ENCODE assay signal across 16 cellular contexts in the genomic region with DNA sequence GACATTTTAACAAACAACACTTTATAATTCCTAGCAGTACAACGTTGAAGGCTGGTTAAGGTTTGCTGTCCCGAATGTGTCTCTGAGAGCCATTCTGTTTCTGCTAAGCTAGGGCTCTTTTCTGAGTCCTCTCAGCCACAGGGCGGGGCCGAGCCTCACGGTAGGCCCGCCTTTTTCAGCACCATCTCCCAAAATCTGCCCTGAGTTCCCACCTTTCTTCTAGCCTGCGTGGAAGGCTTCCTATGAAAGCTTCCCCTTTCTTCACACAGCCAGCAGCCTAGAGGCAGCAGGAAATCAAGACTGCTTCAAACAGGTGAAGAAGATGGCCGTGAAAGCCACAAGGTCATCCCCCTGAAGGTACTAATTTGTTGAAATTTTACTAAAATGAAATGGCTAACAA.
DNase-seq lines count a peak whose midpoint lies in the region; ATAC-seq, FAIRE-seq and TF ChIP-seq lines count a peak whose summit lies in the region.
"Had no signal": no experiment of that assay in that cellular context is flagged by ENCODE, and none has a peak within 500 bp of the region (broad histone marks: within the 10 kb centered on the region; RNA-seq: fewer than 3 reads in every experiment).

No MANE protein-coding gene starts in this region.

- H3K4me2 ChIP-seq in astrocyte (ENCODE audit: low read length): peak overlapping the region; percentile 85

- no peaks in the 10 kb centered on the region for H4K20me1 ChIP-seq in astrocyte (ENCODE audit: insufficient read depth, low read length)

- H3K36me3 ChIP-seq in astrocyte (ENCODE audit: insufficient read depth, low read length): no peaks in the 10 kb centered on the region
- no peaks in the 10 kb centered on the region for H3K36me3 ChIP-seq in mesodermal cell (ENCODE audit: control insufficient read depth, insufficient read depth, low read length)
- H3K36me3 ChIP-seq: Peyer's patch, suprapubic skin had no signal

- peaks cover 23% of the 10 kb centered on the region for H3K4me1 ChIP-seq in astrocyte (ENCODE audit: insufficient read depth, low read length)
- peaks cover 19% of the 10 kb centered on the region for H3K4me1 ChIP-seq in mesodermal cell (ENCODE audit: control insufficient read depth, insufficient read depth, low read length, poor library complexity, severe bottlenecking)
- H3K4me1 ChIP-seq: parathyroid adenoma, Peyer's patch, suprapubic skin had no signal

- H3K27me3 Mint-ChIP-seq in astrocyte (ENCODE audit: low read depth, unreplicated experiment): no peaks in the 10 kb centered on the region
- H3K27me3 Mint-ChIP-seq: activated T-helper 17 cell treated with anti-CD3 and anti-CD28 coated beads, Interleukin-2, amount 50 U/mL, for 72 hours had no signal

- ATAC-seq in GM18867 (IDR thresholded peaks at IDR 0.05; ENCODE audit: unreplicated experiment) (no peak), HG02840 (IDR thresholded peaks at IDR 0.05; ENCODE audit: low FRiP score, unreplicated experiment) (no peak)
- ATAC-seq: activated T-helper 17 cell treated with anti-CD3 and anti-CD28 coated beads, Interleukin-2, amount 50 U/mL, for 72 hours had no signal

- peak overlapping the region; percentile 61 for H2AFZ ChIP-seq in astrocyte (ENCODE audit: low read depth, low read length)

- in situ Hi-C loops in ACHN (cut with HindIII; ENCODE audit: low pct_ligation_motif_present, low pct_unique_long_range_greater_than_20kb, low sequenced_read_pairs): no loop called here

- peak overlapping the region; percentile 100 for H3K27ac Mint-ChIP-seq in astrocyte (ENCODE audit: unreplicated experiment)
- H3K27ac Mint-ChIP-seq: activated T-helper 17 cell treated with anti-CD3 and anti-CD28 coated beads, Interleukin-2, amount 50 U/mL, for 72 hours had no signal

- DNase-seq in ACHN: peak; percentile 38
- DNase-seq in HS-27A (ENCODE audit: low read depth): peak; percentile 15
- peak; percentile 14 for DNase-seq in astrocyte (ENCODE audit: low read depth)
- DNase-seq in nucleus accumbens (lab: John Stamatoyannopoulos, UW): no peak
- no peak for DNase-seq in SHP77 treated with DMSO at 0.1 percent for 48 hours (lab: John Stamatoyannopoulos, UW)
- DNase-seq: activated CD4-positive, alpha-beta T cell treated with anti-CD3 and anti-CD28 coated beads, Interleukin-2, amount 50 U/mL, for 4 hours; DMS153; NCI-H1105; NCI-H510A; Peyer's patch had no signal

- H3K4me3 Mint-ChIP-seq in astrocyte (ENCODE audit: unreplicated experiment): no peak overlapping the region
- H3K4me3 Mint-ChIP-seq: activated T-helper 17 cell treated with anti-CD3 and anti-CD28 coated beads, Interleukin-2, amount 50 U/mL, for 72 hours had no signal

- no peak for TF ChIP-seq CTCF in astrocyte (IDR thresholded peaks at IDR 0.05; ENCODE audit: insufficient read depth, low read depth, low read length)

- H3K4me3 ChIP-seq in astrocyte (ENCODE audit: insufficient read depth, low read depth, low read length): peak overlapping the region; percentile 59
- no peak overlapping the region for H3K4me3 ChIP-seq in mesodermal cell (ENCODE audit: extremely low read depth, insufficient read depth, low read length, poor library complexity, severe bottlenecking)
- H3K4me3 ChIP-seq: Peyer's patch, suprapubic skin had no signal

- peak overlapping the region; percentile 82 for H3K9ac ChIP-seq in astrocyte (ENCODE audit: low read length)
- H3K9ac ChIP-seq: parathyroid adenoma had no signal

- peaks cover under 1% of the 10 kb centered on the region for H3K36me3 Mint-ChIP-seq in astrocyte (ENCODE audit: low read depth, unreplicated experiment)

- H3K79me2 ChIP-seq in astrocyte (ENCODE audit: insufficient read depth, low read length): no peaks in the 10 kb centered on the region
- H3K79me2 ChIP-seq: parathyroid adenoma had no signal

- H3K27ac ChIP-seq in astrocyte (ENCODE audit: low read depth, low read length) (peak overlapping the region; percentile 88), mesodermal cell (ENCODE audit: low read depth, low read length, severe bottlenecking) (peak overlapping the region; percentile 94)
- H3K27ac ChIP-seq: parathyroid adenoma, Peyer's patch, suprapubic skin had no signal

- no peak for FAIRE-seq in astrocyte (lab: Jason Lieb, UNC)

- H3K27me3 ChIP-seq in astrocyte (ENCODE audit: insufficient read depth, low read length): no peaks in the 10 kb centered on the region
- H3K27me3 ChIP-seq: Peyer's patch, suprapubic skin had no signal

- H3K9me3 ChIP-seq in astrocyte (ENCODE audit: insufficient read depth, low read depth, low read length) (no peaks in the 10 kb centered on the region), mesodermal cell (ENCODE audit: control insufficient read depth, low read length) (no peaks in the 10 kb centered on the region)
- H3K9me3 ChIP-seq: Peyer's patch, suprapubic skin had no signal

- 84 to 91% methylated on average over 6 of the region's 8 CpGs for WGBS in mesodermal cell (ENCODE audit: insufficient coverage in 2 of 2), 2 experiments

- H3K9me3 Mint-ChIP-seq in astrocyte (ENCODE audit: unreplicated experiment): peaks cover 2% of the 10 kb centered on the region

- peaks cover 17% of the 10 kb centered on the region for H3K4me1 Mint-ChIP-seq in astrocyte (ENCODE audit: low read depth, unreplicated experiment)
- H3K4me1 Mint-ChIP-seq: activated T-helper 17 cell treated with anti-CD3 and anti-CD28 coated beads, Interleukin-2, amount 50 U/mL, for 72 hours had no signal

Comparison
In these comparisons a context has a peak if more than half of its experiments do, and no peak if none do; other contexts are left out.
1. DNase-seq: peak in ACHN (single experiment), HS-27A (single experiment) and astrocyte (single experiment); none in nucleus accumbens (0 of 56) and SHP77 treated with DMSO at 0.1 percent for 48 hours (single experiment).